Comparison of ENCODE assay signal across 1 cellular context in the genomic region with DNA sequence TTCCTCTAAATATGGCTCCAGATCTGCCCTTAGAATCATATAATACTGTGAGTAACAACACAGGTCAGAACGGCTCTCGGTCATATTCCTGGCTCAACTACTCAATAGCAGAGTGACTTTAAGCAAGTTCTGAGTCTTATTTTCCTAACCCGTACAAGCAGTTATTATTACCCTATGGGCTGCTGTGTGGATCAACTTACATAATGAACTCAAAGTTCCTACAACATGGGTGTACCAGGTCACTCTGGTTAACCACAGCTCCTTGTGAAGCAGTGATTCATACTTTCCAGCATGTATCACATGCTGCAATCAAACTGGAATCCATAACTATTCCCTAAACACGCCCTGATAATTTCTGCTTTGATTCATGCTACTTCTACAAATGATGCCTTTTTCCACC.
TF ChIP-seq lines count a peak whose summit lies in the region.

No MANE protein-coding gene starts in this region.

TF ChIP-seq in HEK293, 187 proteins besides CTCF, POLR2A, EP300 and RAD21 (continued from another document):
- TF ChIP-seq, protein P1, sequence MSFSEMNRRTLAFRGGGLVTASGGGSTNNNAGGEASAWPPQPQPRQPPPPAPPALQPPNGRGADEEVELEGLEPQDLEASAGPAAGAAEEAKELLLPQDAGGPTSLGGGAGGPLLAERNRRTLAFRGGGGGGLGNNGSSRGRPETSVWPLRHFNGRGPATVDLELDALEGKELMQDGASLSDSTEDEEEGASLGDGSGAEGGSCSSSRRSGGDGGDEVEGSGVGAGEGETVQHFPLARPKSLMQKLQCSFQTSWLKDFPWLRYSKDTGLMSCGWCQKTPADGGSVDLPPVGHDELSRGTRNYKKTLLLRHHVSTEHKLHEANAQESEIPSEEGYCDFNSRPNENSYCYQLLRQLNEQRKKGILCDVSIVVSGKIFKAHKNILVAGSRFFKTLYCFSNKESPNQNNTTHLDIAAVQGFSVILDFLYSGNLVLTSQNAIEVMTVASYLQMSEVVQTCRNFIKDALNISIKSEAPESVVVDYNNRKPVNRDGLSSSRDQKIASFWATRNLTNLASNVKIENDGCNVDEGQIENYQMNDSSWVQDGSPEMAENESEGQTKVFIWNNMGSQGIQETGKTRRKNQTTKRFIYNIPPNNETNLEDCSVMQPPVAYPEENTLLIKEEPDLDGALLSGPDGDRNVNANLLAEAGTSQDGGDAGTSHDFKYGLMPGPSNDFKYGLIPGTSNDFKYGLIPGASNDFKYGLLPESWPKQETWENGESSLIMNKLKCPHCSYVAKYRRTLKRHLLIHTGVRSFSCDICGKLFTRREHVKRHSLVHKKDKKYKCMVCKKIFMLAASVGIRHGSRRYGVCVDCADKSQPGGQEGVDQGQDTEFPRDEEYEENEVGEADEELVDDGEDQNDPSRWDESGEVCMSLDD (tag by site-specific recombination; IDR thresholded peaks at IDR 0.05) = peak; percentile 57; the same call in 1 of the 2 replicates
- TF ChIP-seq ZNF366 (tag by site-specific recombination; conservative IDR thresholded peaks at IDR 0.05) (peak; percentile 81), HOXD13 (CRISPR knock-in tag; IDR thresholded peaks at IDR 0.05; ENCODE audit: borderline replicate concordance) (0 out of 2 replicates have a peak, but pooled peaks have one; percentile 16), ZNF560 (tag by site-specific recombination; IDR thresholded peaks at IDR 0.05; ENCODE audit: borderline replicate concordance) (no peak), GLIS1 (tag by site-specific recombination; IDR thresholded peaks at IDR 0.05) (0 out of 2 replicates have a peak, but pooled peaks have one; percentile 39), ZNF248 (tag by site-specific recombination; IDR thresholded peaks at IDR 0.05) (no peak), ZNF585B (tag by site-specific recombination; IDR thresholded peaks at IDR 0.05) (no peak), ZNF501 (tag by site-specific recombination; IDR thresholded peaks at IDR 0.05) (0 out of 2 replicates have a peak, but pooled peaks have one; percentile 36), ZNF223 (tag by site-specific recombination; IDR thresholded peaks at IDR 0.05) (no peak), ZXDB (tag by site-specific recombination; IDR thresholded peaks at IDR 0.05) (no peak), ZNF394 (tag by site-specific recombination; IDR thresholded peaks at IDR 0.05; ENCODE audit: borderline replicate concordance) (peak; percentile 48; the same call in 1 of the 2 replicates), KLF9 (tag by site-specific recombination; IDR thresholded peaks at IDR 0.05; ENCODE audit: low read depth) (no peak), IKZF3 (tag by site-specific recombination; IDR thresholded peaks at IDR 0.05) (peak; percentile 55), ZNF792 (tag by site-specific recombination; IDR thresholded peaks at IDR 0.05) (no peak), ZNF48 (tag by site-specific recombination; IDR thresholded peaks at IDR 0.05) (no peak), ZNF292 (tag by site-specific recombination; IDR thresholded peaks at IDR 0.05; ENCODE audit: borderline replicate concordance, low read depth) (no peak; the same call in 1 of the 2 replicates), KLF10 (tag by site-specific recombination; IDR thresholded peaks at IDR 0.05) (peak; percentile 51; the same call in 1 of the 2 replicates), ZNF341 (tag by site-specific recombination; IDR thresholded peaks at IDR 0.05; ENCODE audit: low read depth) (no peak), ZNF624 (tag by site-specific recombination; IDR thresholded peaks at IDR 0.05) (no peak), SP3 (tag by site-specific recombination; IDR thresholded peaks at IDR 0.05) (no peak), ZNF843 (tag by site-specific recombination; IDR thresholded peaks at IDR 0.05) (peak; percentile 84), OSR2 (tag by site-specific recombination; IDR thresholded peaks at IDR 0.05) (peak; percentile 98), KLF8 (tag by site-specific recombination; IDR thresholded peaks at IDR 0.05) (peak; percentile 68), ZNF677 (tag by site-specific recombination; IDR thresholded peaks at IDR 0.05) (no peak), ZNF555 (tag by site-specific recombination; conservative IDR thresholded peaks at IDR 0.05) (no peak), ZNF626 (tag by site-specific recombination; IDR thresholded peaks at IDR 0.05) (no peak), ZNF701 (tag by site-specific recombination; IDR thresholded peaks at IDR 0.05) (no peak), ZNF670 (tag by site-specific recombination; IDR thresholded peaks at IDR 0.05; ENCODE audit: low read depth) (no peak), ZBTB20 (tag by site-specific recombination; IDR thresholded peaks at IDR 0.05) (no peak)
- TF ChIP-seq, protein P2, sequence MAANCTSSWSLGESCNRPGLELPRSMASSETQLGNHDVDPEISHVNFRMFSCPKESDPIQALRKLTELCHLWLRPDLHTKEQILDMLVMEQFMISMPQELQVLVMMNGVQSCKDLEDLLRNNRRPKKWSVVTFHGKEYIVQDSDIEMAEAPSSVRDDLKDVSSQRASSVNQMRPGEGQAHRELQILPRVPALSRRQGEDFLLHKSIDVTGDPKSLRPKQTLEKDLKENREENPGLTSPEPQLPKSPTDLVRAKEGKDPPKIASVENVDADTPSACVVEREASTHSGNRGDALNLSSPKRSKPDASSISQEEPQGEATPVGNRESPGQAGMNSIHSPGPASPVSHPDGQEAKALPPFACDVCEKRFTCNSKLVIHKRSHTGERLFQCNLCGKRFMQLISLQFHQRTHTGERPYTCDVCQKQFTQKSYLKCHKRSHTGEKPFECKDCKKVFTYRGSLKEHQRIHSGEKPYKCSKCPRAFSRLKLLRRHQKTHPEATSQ (tag by site-specific recombination; IDR thresholded peaks at IDR 0.05) = no peak
- TF ChIP-seq, protein P3, sequence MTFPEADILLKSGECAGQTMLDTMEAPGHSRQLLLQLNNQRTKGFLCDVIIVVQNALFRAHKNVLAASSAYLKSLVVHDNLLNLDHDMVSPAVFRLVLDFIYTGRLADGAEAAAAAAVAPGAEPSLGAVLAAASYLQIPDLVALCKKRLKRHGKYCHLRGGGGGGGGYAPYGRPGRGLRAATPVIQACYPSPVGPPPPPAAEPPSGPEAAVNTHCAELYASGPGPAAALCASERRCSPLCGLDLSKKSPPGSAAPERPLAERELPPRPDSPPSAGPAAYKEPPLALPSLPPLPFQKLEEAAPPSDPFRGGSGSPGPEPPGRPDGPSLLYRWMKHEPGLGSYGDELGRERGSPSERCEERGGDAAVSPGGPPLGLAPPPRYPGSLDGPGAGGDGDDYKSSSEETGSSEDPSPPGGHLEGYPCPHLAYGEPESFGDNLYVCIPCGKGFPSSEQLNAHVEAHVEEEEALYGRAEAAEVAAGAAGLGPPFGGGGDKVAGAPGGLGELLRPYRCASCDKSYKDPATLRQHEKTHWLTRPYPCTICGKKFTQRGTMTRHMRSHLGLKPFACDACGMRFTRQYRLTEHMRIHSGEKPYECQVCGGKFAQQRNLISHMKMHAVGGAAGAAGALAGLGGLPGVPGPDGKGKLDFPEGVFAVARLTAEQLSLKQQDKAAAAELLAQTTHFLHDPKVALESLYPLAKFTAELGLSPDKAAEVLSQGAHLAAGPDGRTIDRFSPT (tag by site-specific recombination; IDR thresholded peaks at IDR 0.05) = peak; percentile 93
- TF ChIP-seq, protein P4, sequence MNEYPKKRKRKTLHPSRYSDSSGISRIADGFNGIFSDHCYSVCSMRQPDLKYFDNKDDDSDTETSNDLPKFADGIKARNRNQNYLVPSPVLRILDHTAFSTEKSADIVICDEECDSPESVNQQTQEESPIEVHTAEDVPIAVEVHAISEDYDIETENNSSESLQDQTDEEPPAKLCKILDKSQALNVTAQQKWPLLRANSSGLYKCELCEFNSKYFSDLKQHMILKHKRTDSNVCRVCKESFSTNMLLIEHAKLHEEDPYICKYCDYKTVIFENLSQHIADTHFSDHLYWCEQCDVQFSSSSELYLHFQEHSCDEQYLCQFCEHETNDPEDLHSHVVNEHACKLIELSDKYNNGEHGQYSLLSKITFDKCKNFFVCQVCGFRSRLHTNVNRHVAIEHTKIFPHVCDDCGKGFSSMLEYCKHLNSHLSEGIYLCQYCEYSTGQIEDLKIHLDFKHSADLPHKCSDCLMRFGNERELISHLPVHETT (tag by site-specific recombination; IDR thresholded peaks at IDR 0.05) = peak; percentile 68; the same call in 1 of the 2 replicates
- TF ChIP-seq, protein P5, sequence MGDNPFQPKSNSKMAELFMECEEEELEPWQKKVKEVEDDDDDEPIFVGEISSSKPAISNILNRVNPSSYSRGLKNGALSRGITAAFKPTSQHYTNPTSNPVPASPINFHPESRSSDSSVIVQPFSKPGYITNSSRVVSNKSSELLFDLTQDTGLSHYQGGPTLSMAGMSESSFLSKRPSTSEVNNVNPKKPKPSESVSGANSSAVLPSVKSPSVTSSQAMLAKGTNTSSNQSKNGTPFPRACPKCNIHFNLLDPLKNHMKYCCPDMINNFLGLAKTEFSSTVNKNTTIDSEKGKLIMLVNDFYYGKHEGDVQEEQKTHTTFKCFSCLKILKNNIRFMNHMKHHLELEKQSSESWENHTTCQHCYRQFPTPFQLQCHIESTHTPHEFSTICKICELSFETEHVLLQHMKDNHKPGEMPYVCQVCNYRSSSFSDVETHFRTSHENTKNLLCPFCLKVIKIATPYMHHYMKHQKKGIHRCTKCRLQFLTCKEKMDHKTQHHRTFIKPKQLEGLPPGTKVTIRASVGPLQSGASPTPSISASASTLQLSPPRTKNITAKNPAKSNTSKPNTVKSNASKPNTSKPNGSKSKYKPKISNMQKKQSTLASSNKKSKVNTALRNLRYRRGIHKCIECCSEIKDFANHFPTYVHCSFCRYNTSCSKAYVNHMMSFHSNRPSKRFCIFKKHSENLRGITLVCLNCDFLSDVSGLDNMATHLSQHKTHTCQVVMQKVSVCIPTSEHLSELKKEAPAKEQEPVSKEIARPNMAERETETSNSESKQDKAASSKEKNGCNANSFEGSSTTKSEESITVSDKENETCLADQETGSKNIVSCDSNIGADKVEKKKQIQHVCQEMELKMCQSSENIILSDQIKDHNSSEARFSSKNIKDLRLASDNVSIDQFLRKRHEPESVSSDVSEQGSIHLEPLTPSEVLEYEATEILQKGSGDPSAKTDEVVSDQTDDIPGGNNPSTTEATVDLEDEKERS (tag by site-specific recombination; IDR thresholded peaks at IDR 0.05) = no peak
- TF ChIP-seq, protein P6, sequence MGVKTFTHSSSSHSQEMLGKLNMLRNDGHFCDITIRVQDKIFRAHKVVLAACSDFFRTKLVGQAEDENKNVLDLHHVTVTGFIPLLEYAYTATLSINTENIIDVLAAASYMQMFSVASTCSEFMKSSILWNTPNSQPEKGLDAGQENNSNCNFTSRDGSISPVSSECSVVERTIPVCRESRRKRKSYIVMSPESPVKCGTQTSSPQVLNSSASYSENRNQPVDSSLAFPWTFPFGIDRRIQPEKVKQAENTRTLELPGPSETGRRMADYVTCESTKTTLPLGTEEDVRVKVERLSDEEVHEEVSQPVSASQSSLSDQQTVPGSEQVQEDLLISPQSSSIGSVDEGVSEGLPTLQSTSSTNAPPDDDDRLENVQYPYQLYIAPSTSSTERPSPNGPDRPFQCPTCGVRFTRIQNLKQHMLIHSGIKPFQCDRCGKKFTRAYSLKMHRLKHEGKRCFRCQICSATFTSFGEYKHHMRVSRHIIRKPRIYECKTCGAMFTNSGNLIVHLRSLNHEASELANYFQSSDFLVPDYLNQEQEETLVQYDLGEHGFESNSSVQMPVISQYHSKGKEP (tag by site-specific recombination; IDR thresholded peaks at IDR 0.05) = peak; percentile 58
- TF ChIP-seq, protein P7, sequence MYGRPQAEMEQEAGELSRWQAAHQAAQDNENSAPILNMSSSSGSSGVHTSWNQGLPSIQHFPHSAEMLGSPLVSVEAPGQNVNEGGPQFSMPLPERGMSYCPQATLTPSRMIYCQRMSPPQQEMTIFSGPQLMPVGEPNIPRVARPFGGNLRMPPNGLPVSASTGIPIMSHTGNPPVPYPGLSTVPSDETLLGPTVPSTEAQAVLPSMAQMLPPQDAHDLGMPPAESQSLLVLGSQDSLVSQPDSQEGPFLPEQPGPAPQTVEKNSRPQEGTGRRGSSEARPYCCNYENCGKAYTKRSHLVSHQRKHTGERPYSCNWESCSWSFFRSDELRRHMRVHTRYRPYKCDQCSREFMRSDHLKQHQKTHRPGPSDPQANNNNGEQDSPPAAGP (tag by site-specific recombination; IDR thresholded peaks at IDR 0.05) = peak; percentile 97
